ENCODE assay signal across 1 cellular context in the genomic region with DNA sequence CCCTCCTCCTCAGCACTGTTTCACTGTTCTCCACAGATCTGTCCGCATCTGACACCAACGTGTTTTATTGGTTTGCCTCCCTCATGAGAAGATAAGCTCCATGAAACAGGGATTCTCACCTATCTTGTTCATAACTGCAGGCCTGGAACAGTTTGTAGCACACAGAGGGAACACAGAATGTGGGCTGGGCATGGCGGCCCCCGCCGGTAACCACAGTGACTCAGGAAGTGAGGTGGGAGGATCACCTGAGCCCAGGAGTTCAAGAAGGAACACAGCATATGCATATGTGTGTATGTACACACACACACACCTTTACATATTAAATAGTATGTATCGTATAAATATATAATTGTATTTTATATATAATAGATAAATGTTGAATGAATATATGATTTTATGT.
TF ChIP-seq lines count a peak whose summit lies in the region.

No MANE protein-coding gene starts in this region.

TF ChIP-seq in HepG2, 621 proteins besides CTCF, POLR2A, EP300 and RAD21 (continued from another document):
- no peak for TF ChIP-seq SNAPC4 (CRISPR knock-in tag; IDR thresholded peaks at IDR 0.05)
- no peak for TF ChIP-seq ZNF670 (CRISPR knock-in tag; IDR thresholded peaks at IDR 0.05; ENCODE audit: borderline replicate concordance)
- TF ChIP-seq, protein P1, sequence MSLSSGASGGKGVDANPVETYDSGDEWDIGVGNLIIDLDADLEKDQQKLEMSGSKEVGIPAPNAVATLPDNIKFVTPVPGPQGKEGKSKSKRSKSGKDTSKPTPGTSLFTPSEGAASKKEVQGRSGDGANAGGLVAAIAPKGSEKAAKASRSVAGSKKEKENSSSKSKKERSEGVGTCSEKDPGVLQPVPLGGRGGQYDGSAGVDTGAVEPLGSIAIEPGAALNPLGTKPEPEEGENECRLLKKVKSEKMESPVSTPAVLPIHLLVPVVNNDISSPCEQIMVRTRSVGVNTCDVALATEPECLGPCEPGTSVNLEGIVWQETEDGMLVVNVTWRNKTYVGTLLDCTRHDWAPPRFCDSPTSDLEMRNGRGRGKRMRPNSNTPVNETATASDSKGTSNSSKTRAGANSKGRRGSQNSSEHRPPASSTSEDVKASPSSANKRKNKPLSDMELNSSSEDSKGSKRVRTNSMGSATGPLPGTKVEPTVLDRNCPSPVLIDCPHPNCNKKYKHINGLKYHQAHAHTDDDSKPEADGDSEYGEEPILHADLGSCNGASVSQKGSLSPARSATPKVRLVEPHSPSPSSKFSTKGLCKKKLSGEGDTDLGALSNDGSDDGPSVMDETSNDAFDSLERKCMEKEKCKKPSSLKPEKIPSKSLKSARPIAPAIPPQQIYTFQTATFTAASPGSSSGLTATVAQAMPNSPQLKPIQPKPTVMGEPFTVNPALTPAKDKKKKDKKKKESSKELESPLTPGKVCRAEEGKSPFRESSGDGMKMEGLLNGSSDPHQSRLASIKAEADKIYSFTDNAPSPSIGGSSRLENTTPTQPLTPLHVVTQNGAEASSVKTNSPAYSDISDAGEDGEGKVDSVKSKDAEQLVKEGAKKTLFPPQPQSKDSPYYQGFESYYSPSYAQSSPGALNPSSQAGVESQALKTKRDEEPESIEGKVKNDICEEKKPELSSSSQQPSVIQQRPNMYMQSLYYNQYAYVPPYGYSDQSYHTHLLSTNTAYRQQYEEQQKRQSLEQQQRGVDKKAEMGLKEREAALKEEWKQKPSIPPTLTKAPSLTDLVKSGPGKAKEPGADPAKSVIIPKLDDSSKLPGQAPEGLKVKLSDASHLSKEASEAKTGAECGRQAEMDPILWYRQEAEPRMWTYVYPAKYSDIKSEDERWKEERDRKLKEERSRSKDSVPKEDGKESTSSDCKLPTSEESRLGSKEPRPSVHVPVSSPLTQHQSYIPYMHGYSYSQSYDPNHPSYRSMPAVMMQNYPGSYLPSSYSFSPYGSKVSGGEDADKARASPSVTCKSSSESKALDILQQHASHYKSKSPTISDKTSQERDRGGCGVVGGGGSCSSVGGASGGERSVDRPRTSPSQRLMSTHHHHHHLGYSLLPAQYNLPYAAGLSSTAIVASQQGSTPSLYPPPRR (CRISPR knock-in tag; IDR thresholded peaks at IDR 0.05; ENCODE audit: borderline replicate concordance): no peak
- TF ChIP-seq ZNF572 (CRISPR knock-in tag; IDR thresholded peaks at IDR 0.05): no peak
- TF ChIP-seq MYPOP (CRISPR knock-in tag; IDR thresholded peaks at IDR 0.05): no peak
- TF ChIP-seq KDM4B (CRISPR knock-in tag; IDR thresholded peaks at IDR 0.05): no peak
- TF ChIP-seq ZSCAN20 (CRISPR knock-in tag; IDR thresholded peaks at IDR 0.05; ENCODE audit: borderline replicate concordance): no peak
- no peak for TF ChIP-seq TMF1 (CRISPR knock-in tag; IDR thresholded peaks at IDR 0.05; ENCODE audit: low read depth)
- TF ChIP-seq ZNF101 (CRISPR knock-in tag; IDR thresholded peaks at IDR 0.05; ENCODE audit: borderline replicate concordance, low read depth): no peak
- TF ChIP-seq ZNF264 (CRISPR knock-in tag; IDR thresholded peaks at IDR 0.05): no peak
TF ChIP-seq in HepG2: peak in this region for 0.
